In genomic region chr1:113676524-113676923, GRCh38 we compare ENCODE assay signal across 1 cellular context.
TF ChIP-seq lines count a peak whose summit lies in the region.

No MANE protein-coding gene starts in this region.

TF ChIP-seq in K562, 482 proteins besides CTCF, POLR2A, EP300 and RAD21:
- peak; percentile 33 for TF ChIP-seq CCNT2 (IDR thresholded peaks at IDR 0.05; ENCODE audit: borderline replicate concordance, extremely low read depth, insufficient read length, low read depth, low read length)
- no peak for TF ChIP-seq GTF2E2 (tag; IDR thresholded peaks at IDR 0.05)
- TF ChIP-seq GABPB1 (CRISPR knock-in tag; IDR thresholded peaks at IDR 0.05) = no peak
- peak; percentile 56 for TF ChIP-seq EGR1 (conservative IDR thresholded peaks at IDR 0.05)
- TF ChIP-seq CBFA2T3 (IDR thresholded peaks at IDR 0.05) = peak; percentile 89
- TF ChIP-seq PML (IDR thresholded peaks at IDR 0.05; ENCODE audit: low read length) = peak; percentile 61
- no peak for TF ChIP-seq ZNF263 (CRISPR knock-in tag; IDR thresholded peaks at IDR 0.05; ENCODE audit: borderline replicate concordance)
- peak; percentile 19; the same call in 1 of the 2 replicates for TF ChIP-seq ZBTB9 (CRISPR knock-in tag; IDR thresholded peaks at IDR 0.05)
- TF ChIP-seq SMAD4 (CRISPR knock-in tag; conservative IDR thresholded peaks at IDR 0.05) = 0 out of 2 replicates have a peak, but pooled peaks have one; percentile 16
- TF ChIP-seq XRCC3 (IDR thresholded peaks at IDR 0.05) = no peak
- TF ChIP-seq TEAD4 (IDR thresholded peaks at IDR 0.05; ENCODE audit: low read length) = peak; percentile 83
- no peak for TF ChIP-seq TEAD4 (CRISPR knock-in tag; IDR thresholded peaks at IDR 0.05; ENCODE audit: borderline replicate concordance)
- TF ChIP-seq BRD4 (IDR thresholded peaks at IDR 0.05) = no peak
- TF ChIP-seq TRIM24 (IDR thresholded peaks at IDR 0.05) = peak; percentile 12 to 50; a peak in 1 of 4 replicates
- no peak for TF ChIP-seq ARNT (IDR thresholded peaks at IDR 0.05)
- no peak for TF ChIP-seq CREBBP (IDR thresholded peaks at IDR 0.05; ENCODE audit: low read depth, low read length)
- peak; percentile 81 for TF ChIP-seq SOX6 (IDR thresholded peaks at IDR 0.05)
- no peak for TF ChIP-seq STAG1 (CRISPR knock-in tag; IDR thresholded peaks at IDR 0.05; ENCODE audit: borderline replicate concordance)
- peak in 1 of 2 experiments; percentile 56; a peak in 3 of 4 replicates for TF ChIP-seq RCOR1 (IDR thresholded peaks at IDR 0.05; ENCODE audit: borderline replicate concordance in 1 of 2, low read depth in 2 of 2, low read length in 2 of 2)
- peak; percentile 91 for TF ChIP-seq ARID1B (IDR thresholded peaks at IDR 0.05)
- 0 out of 2 replicates have a peak, but pooled peaks have one; percentile 55 for TF ChIP-seq FOXM1 (IDR thresholded peaks at IDR 0.05; ENCODE audit: low read depth)
- TF ChIP-seq FOXM1 (CRISPR knock-in tag; IDR thresholded peaks at IDR 0.05; ENCODE audit: low read depth) = no peak
- no peak for TF ChIP-seq STAT5B (CRISPR knock-in tag; IDR thresholded peaks at IDR 0.05)
- TF ChIP-seq PYGO2 (tag; IDR thresholded peaks at IDR 0.05) = no peak
- TF ChIP-seq MAX (CRISPR knock-in tag; IDR thresholded peaks at IDR 0.05) = no peak
- no peak for TF ChIP-seq RFX7 (CRISPR knock-in tag; IDR thresholded peaks at IDR 0.05)
- TF ChIP-seq MED1 (CRISPR knock-in tag; IDR thresholded peaks at IDR 0.05; ENCODE audit: borderline replicate concordance) = no peak
- TF ChIP-seq NBN (IDR thresholded peaks at IDR 0.05; ENCODE audit: low read depth) = no peak
- TF ChIP-seq NFIC (IDR thresholded peaks at IDR 0.05) = peak; percentile 86
- TF ChIP-seq KLF16 (IDR thresholded peaks at IDR 0.05) = peak; percentile 79; the same call in 1 of the 2 replicates
- TF ChIP-seq NCOR1 (IDR thresholded peaks at IDR 0.05) = peak; percentile 70
- peak; percentile 69 for TF ChIP-seq MEIS2 (IDR thresholded peaks at IDR 0.05; ENCODE audit: partially characterized antibody)
- TF ChIP-seq THRB (CRISPR knock-in tag; conservative IDR thresholded peaks at IDR 0.05) = no peak
- TF ChIP-seq PBX2 (CRISPR knock-in tag; IDR thresholded peaks at IDR 0.05; ENCODE audit: low read depth) = no peak
- TF ChIP-seq PBX2 (tag; conservative IDR thresholded peaks at IDR 0.05; ENCODE audit: low read depth) = peak; percentile 46
- TF ChIP-seq FOXK1 (CRISPR knock-in tag; IDR thresholded peaks at IDR 0.05; ENCODE audit: borderline replicate concordance) = no peak
- TF ChIP-seq ARID3A (IDR thresholded peaks at IDR 0.05; ENCODE audit: borderline replicate concordance, low read depth, low read length) = peak; percentile 46; the same call in 1 of the 2 replicates
- no peak for TF ChIP-seq FOXA1 (IDR thresholded peaks at IDR 0.05; ENCODE audit: borderline replicate concordance)
- TF ChIP-seq BRD9 (IDR thresholded peaks at IDR 0.05; ENCODE audit: low read depth, partially characterized antibody) = no peak
- TF ChIP-seq ZMIZ1 (IDR thresholded peaks at IDR 0.05; ENCODE audit: low read depth in 2 of 2, low read length in 2 of 2) = peak in 1 of 2 experiments; percentile 77; a peak in 1 of 4 replicates
- no peak for TF ChIP-seq RNF2 (IDR thresholded peaks at IDR 0.05)
- no peak for TF ChIP-seq NR2F6 (CRISPR knock-in tag; IDR thresholded peaks at IDR 0.05)
- peak; percentile 24; the same call in 1 of the 2 replicates for TF ChIP-seq CTBP1 (IDR thresholded peaks at IDR 0.05; ENCODE audit: borderline replicate concordance)
- TF ChIP-seq SMARCC2 (IDR thresholded peaks at IDR 0.05; ENCODE audit: low read depth) = peak; percentile 47; the same call in 1 of the 2 replicates
- TF ChIP-seq CHD4 (IDR thresholded peaks at IDR 0.05; ENCODE audit: insufficient read depth, insufficient replicate concordance, low read depth, low read length, poor library complexity, severe bottlenecking) = no peak
- TF ChIP-seq SMARCA4 (IDR thresholded peaks at IDR 0.05) = peak; percentile 85
- peak; percentile 84 for TF ChIP-seq TAL1 (IDR thresholded peaks at IDR 0.05)
- TF ChIP-seq FOXK2 (conservative IDR thresholded peaks at IDR 0.05 in 1 of 2, IDR thresholded peaks at IDR 0.05 in 1 of 2; ENCODE audit: low read depth in 2 of 2) = no peak
- no peak for TF ChIP-seq KDM1A (IDR thresholded peaks at IDR 0.05)
- peak; percentile 14 for TF ChIP-seq ZFP36 (IDR thresholded peaks at IDR 0.05; ENCODE audit: low read depth, low read length, partially characterized antibody)
- TF ChIP-seq STAT5A (IDR thresholded peaks at IDR 0.05; ENCODE audit: borderline replicate concordance, low read length) = peak; percentile 46; the same call in 1 of the 2 replicates
- 0 out of 2 replicates have a peak, but pooled peaks have one; percentile 17 for TF ChIP-seq CREM (IDR thresholded peaks at IDR 0.05; ENCODE audit: low read depth)
- TF ChIP-seq TBL1XR1 (IDR thresholded peaks at IDR 0.05; ENCODE audit: low read length in 2 of 2) = 0 out of 4 replicates have a peak, but pooled peaks of 1 of the 2 experiments have one; percentile 53
- TF ChIP-seq TCF3 (CRISPR knock-in tag; IDR thresholded peaks at IDR 0.05) = peak; percentile 78
- peak; percentile 63; the same call in 1 of the 2 replicates for TF ChIP-seq SMARCE1 (IDR thresholded peaks at IDR 0.05)
- TF ChIP-seq ZEB2 (IDR thresholded peaks at IDR 0.05) = peak; percentile 85
- TF ChIP-seq CBX2 (IDR thresholded peaks at IDR 0.05; ENCODE audit: insufficient read depth, low read length, poor library complexity, severe bottlenecking) = no peak
- TF ChIP-seq CBFA2T2 (conservative IDR thresholded peaks at IDR 0.05) = peak; percentile 86
- TF ChIP-seq CC2D1A (IDR thresholded peaks at IDR 0.05) = no peak
- TF ChIP-seq MTA2 (IDR thresholded peaks at IDR 0.05; ENCODE audit: low read depth) = peak; percentile 73
- peak; percentile 32 for TF ChIP-seq DACH1 (IDR thresholded peaks at IDR 0.05; ENCODE audit: partially characterized antibody)
- TF ChIP-seq ASH1L (IDR thresholded peaks at IDR 0.05; ENCODE audit: borderline replicate concordance, low read depth, partially characterized antibody) = no peak
- peak; percentile 50; the same call in 1 of the 2 replicates for TF ChIP-seq CXXC5 (CRISPR knock-in tag; IDR thresholded peaks at IDR 0.05)
- TF ChIP-seq DPF2 (IDR thresholded peaks at IDR 0.05) = peak; percentile 74
- TF ChIP-seq POLR2AphosphoS5 (IDR thresholded peaks at IDR 0.05; ENCODE audit: control insufficient read depth, insufficient read depth, low read depth, low read length) = peak; percentile 54; the same call in 1 of the 2 replicates
